In genomic region chr1:208181259-208181816, GRCh38 we compare ENCODE assay signal across 1 cellular context.
TF ChIP-seq lines count a peak whose summit lies in the region.

No MANE protein-coding gene starts in this region.

TF ChIP-seq in HepG2, 621 proteins besides CTCF, POLR2A, EP300 and RAD21 (continued from another document):
- TF ChIP-seq ZNF512B (CRISPR knock-in tag; IDR thresholded peaks at IDR 0.05; ENCODE audit: borderline replicate concordance) (no peak), MAX (IDR thresholded peaks at IDR 0.05) (0 out of 2 replicates have a peak, but pooled peaks have one; percentile 11), TCF7 (IDR thresholded peaks at IDR 0.05; ENCODE audit: low read depth) (0 out of 2 replicates have a peak, but pooled peaks have one; percentile 7), NR2F6 (IDR thresholded peaks at IDR 0.05) (peak; percentile 37; the same call in 1 of the 2 replicates), NR2F6 (CRISPR knock-in tag; IDR thresholded peaks at IDR 0.05) (peak; percentile 53), PHF21A (CRISPR knock-in tag; IDR thresholded peaks at IDR 0.05) (peak; percentile 62; the same call in 1 of the 2 replicates), HDAC2 (CRISPR knock-in tag; IDR thresholded peaks at IDR 0.05) (0 out of 2 replicates have a peak, but pooled peaks have one; percentile 20), SIX4 (CRISPR knock-in tag; IDR thresholded peaks at IDR 0.05) (no peak), FUBP1 (CRISPR knock-in tag; IDR thresholded peaks at IDR 0.05; ENCODE audit: borderline replicate concordance) (no peak), SRSF1 (optimal IDR thresholded peaks at IDR 0.05; ENCODE audit: low read depth, low read length) (no peak), ZNF576 (CRISPR knock-in tag; IDR thresholded peaks at IDR 0.05) (no peak), HNF4A (CRISPR knock-in tag; IDR thresholded peaks at IDR 0.05) (peak; percentile 39; the same call in 1 of the 2 replicates), HNRNPL (IDR thresholded peaks at IDR 0.05; ENCODE audit: low read depth, low read length) (no peak), ZNF687 (CRISPR knock-in tag; IDR thresholded peaks at IDR 0.05) (peak; percentile 44)
